Comparison of ENCODE assay signal across 21 cellular contexts in genomic region chr21:25901580-25901979, GRCh38.
DNase-seq lines count a peak whose midpoint lies in the region; ATAC-seq and TF ChIP-seq lines count a peak whose summit lies in the region.
"Had no signal": no experiment of that assay in that cellular context is flagged by ENCODE, and none has a peak within 500 bp of the region (broad histone marks: within the 10 kb centered on the region; RNA-seq: fewer than 3 reads in every experiment).

No MANE protein-coding gene starts in this region.

- H3K9me2 ChIP-seq in GM23338 (ENCODE audit: insufficient read depth), result no peaks in the 10 kb centered on the region

- H3K27ac ChIP-seq in GM23338 (ENCODE audit: low read depth), result no peak overlapping the region
- H3K27ac ChIP-seq: left lung, prostate gland, transverse colon had no signal

- ATAC-seq in GM23338, result no peak
- ATAC-seq: activated T-cell treated with anti-CD3 and anti-CD28 coated beads, Interleukin-2, amount 50 U/mL, for 72 hours; CD8-positive, alpha-beta T cell; left lung; WTC11 had no signal

- no peaks in the 10 kb centered on the region for H3K79me2 ChIP-seq in GM23338 (replicated peaks; ENCODE audit: insufficient read depth)

- DNase-seq in GM23338 (ENCODE audit: low spot score) (no peak), NCI-H1417 treated with DMSO at 0.1 percent for 48 hours (lab: John Stamatoyannopoulos, UW) (peak; percentile 31), amniotic epithelial cell (ENCODE audit: low read depth) (peak; percentile 16), iris pigment epithelial cell (ENCODE audit: low read depth) (peak; percentile 33), pons (ENCODE audit: low spot score) (no peak), NCI-H345 (lab: John Stamatoyannopoulos, UW) (no peak), NCI-H1092 treated with DMSO at 0.1 percent for 48 hours (lab: John Stamatoyannopoulos, UW) (no peak), G401 (ENCODE audit: low spot score) (no peak)
- DNase-seq: activated naive CD4-positive, alpha-beta T cell treated with Interleukin-2 at 50 U/mL for 16 hours; activated T-cell treated with anti-CD3 and anti-CD28 coated beads, Interleukin-2, amount 50 U/mL, for 72 hours; CD8-positive, alpha-beta T cell; hypothalamus; immature natural killer cell; left lung; mesenchymal stem cell; NCI-H2081; stimulated activated CD4-positive, alpha-beta T cell treated with anti-CD3 and anti-CD28 coated beads, Interleukin-15, amount 100 ng/mL, for 24 hours; transverse colon had no signal

- peak overlapping the region; percentile 1; the same call in 1 of the 2 replicates for H3K27ac Mint-ChIP-seq in GM23338
- H3K27ac Mint-ChIP-seq: activated T-cell treated with anti-CD3 and anti-CD28 coated beads, Interleukin-2, amount 50 U/mL, for 72 hours; B cell; CD8-positive, alpha-beta T cell; immature natural killer cell; WTC11 had no signal

- H3K4me2 ChIP-seq in GM23338, result no peak overlapping the region

- no peaks in the 10 kb centered on the region for H3K27me3 ChIP-seq in GM23338 (ENCODE audit: insufficient read depth)
- H3K27me3 ChIP-seq: left lung, transverse colon had no signal

- no peak for TF ChIP-seq CTCF in GM23338 (conservative IDR thresholded peaks at IDR 0.05; ENCODE audit: low read depth in 2 of 2)

- peaks cover 67% of the 10 kb centered on the region for H3K36me3 Mint-ChIP-seq in GM23338 (ENCODE audit: low read depth)
- H3K36me3 Mint-ChIP-seq: immature natural killer cell had no signal

- H3K4me3 Mint-ChIP-seq in GM23338, result no peak overlapping the region
- H3K4me3 Mint-ChIP-seq: activated T-cell treated with anti-CD3 and anti-CD28 coated beads, Interleukin-2, amount 50 U/mL, for 72 hours; B cell; CD8-positive, alpha-beta T cell; immature natural killer cell; WTC11 had no signal

- H3K9me3 Mint-ChIP-seq in GM23338, result no peaks in the 10 kb centered on the region
- H3K9me3 Mint-ChIP-seq: activated T-cell treated with anti-CD3 and anti-CD28 coated beads, Interleukin-2, amount 50 U/mL, for 72 hours; CD8-positive, alpha-beta T cell; WTC11 had no signal

- H3K4me3 ChIP-seq in GM23338, result no peak overlapping the region
- H3K4me3 ChIP-seq: left lung, prostate gland, transverse colon had no signal

- H4K20me1 ChIP-seq in GM23338 (replicated peaks; ENCODE audit: insufficient read depth), result 0 out of 2 replicates have a peak, but pooled peaks cover 4% of the 10 kb centered on the region

- peaks cover 6% of the 10 kb centered on the region; the same call in 2 of the 3 replicates for H3K4me1 Mint-ChIP-seq in GM23338

- no peaks in the 10 kb centered on the region for H3F3A ChIP-seq in GM23338 (replicated peaks; ENCODE audit: low read depth)

- H3K36me3 ChIP-seq in GM23338 (ENCODE audit: insufficient read depth), result peaks cover 46% of the 10 kb centered on the region; the same call in 1 of the 2 replicates
- H3K36me3 ChIP-seq: prostate gland, transverse colon had no signal

- H3K27me3 Mint-ChIP-seq in GM23338 (ENCODE audit: insufficient read depth, low read depth, poor library complexity), result peaks cover 5% of the 10 kb centered on the region
- H3K27me3 Mint-ChIP-seq: B cell had no signal

- in situ Hi-C loops in G401 (cut with HindIII; ENCODE audit: low sequenced_read_pairs), result no loop called here

- H2AFZ ChIP-seq in GM23338, result no peak overlapping the region

- peaks cover 7% of the 10 kb centered on the region; the same call in 1 of the 2 replicates for H3K4me1 ChIP-seq in GM23338 (ENCODE audit: insufficient read depth)
- H3K4me1 ChIP-seq: prostate gland had no signal

TF ChIP-seq in GM23338, 12 proteins besides CTCF, POLR2A, EP300 and RAD21:
- TF ChIP-seq CREB1 (CRISPR knock-in tag; IDR thresholded peaks at IDR 0.05; ENCODE audit: low read depth) (no peak), ZNF331 (CRISPR knock-in tag; IDR thresholded peaks at IDR 0.05; ENCODE audit: low read depth) (no peak), POLR2AphosphoS5 (IDR thresholded peaks at IDR 0.05; ENCODE audit: low read depth) (no peak), STAT1 (IDR thresholded peaks at IDR 0.05; ENCODE audit: unreplicated experiment) (no peak), ETS1 (IDR thresholded peaks at IDR 0.05) (no peak), NANOG (IDR thresholded peaks at IDR 0.05; ENCODE audit: borderline replicate concordance) (no peak)

Comparison
In these comparisons a context has a peak if more than half of its experiments do, and no peak if none do; other contexts are left out.
1. DNase-seq: peak in NCI-H1417 treated with DMSO at 0.1 percent for 48 hours (single experiment), amniotic epithelial cell (single experiment) and iris pigment epithelial cell (single experiment); none in GM23338 (single experiment), pons (single experiment), NCI-H345 (single experiment), NCI-H1092 treated with DMSO at 0.1 percent for 48 hours (single experiment) and G401 (single experiment).